Comparison of ENCODE assay signal across 22 cellular contexts in genomic region chr22:19823191-19823590, GRCh38. TPM values are rescaled to one million over a fixed set of nuclear protein-coding genes. Genes with fewer than 3 reads are reported as not detected.
DNase-seq lines count a peak whose midpoint lies in the region; ATAC-seq and TF ChIP-seq lines count a peak whose summit lies in the region.
"Had no signal": no experiment of that assay in that cellular context is flagged by ENCODE, and none has a peak within 500 bp of the region (broad histone marks: within the 10 kb centered on the region; RNA-seq: fewer than 3 reads in every experiment).

No MANE protein-coding gene starts in this region.

- no peak overlapping the region for H3K27ac ChIP-seq in right atrium auricular region
- H3K27ac ChIP-seq in heart right ventricle = no peak overlapping the region
- peak overlapping the region; percentile 77 to 83 for H3K27ac ChIP-seq in breast epithelium
- peak overlapping the region; percentile 32 to 47 for H3K27ac ChIP-seq in liver (ENCODE audit: low read depth in 1 of 2, low read length in 2 of 2)
- H3K27ac ChIP-seq: esophagus muscularis mucosa, tibial nerve had no signal

- H3K27me3 ChIP-seq in right atrium auricular region (no peaks in the 10 kb centered on the region), heart right ventricle (no peaks in the 10 kb centered on the region), breast epithelium (no peaks in the 10 kb centered on the region), liver (ENCODE audit: control insufficient read depth in 4 of 4, insufficient read depth in 4 of 4, low read length in 3 of 4) (no peaks in the 10 kb centered on the region)
- H3K27me3 ChIP-seq: esophagus muscularis mucosa, tibial nerve had no signal

- TF ChIP-seq CTCF in right atrium auricular region (IDR thresholded peaks at IDR 0.05) (no peak), heart right ventricle (IDR thresholded peaks at IDR 0.05) (no peak), breast epithelium (IDR thresholded peaks at IDR 0.05) (no peak), liver (IDR thresholded peaks at IDR 0.05; ENCODE audit: low read depth, low read length, missing input control) (no peak)

- TF ChIP-seq RAD21 in liver (IDR thresholded peaks at IDR 0.05) = no peak

- H3K4me1 Mint-ChIP-seq in stimulated activated effector memory CD8-positive, alpha-beta T cell treated with anti-CD3 and anti-CD28 coated beads, Interleukin-12 subunit alpha, Interleukin-12 subunit beta, amount 100 ng/mL, for 72 hours = peaks cover 11% of the 10 kb centered on the region
- H3K4me1 Mint-ChIP-seq: central memory CD8-positive, alpha-beta T cell had no signal

- H3K4me3 ChIP-seq in right atrium auricular region (no peak overlapping the region), heart right ventricle (no peak overlapping the region), breast epithelium (no peak overlapping the region), liver (ENCODE audit: low read depth in 1 of 3, low read length in 3 of 3) (no peak overlapping the region)
- H3K4me3 ChIP-seq: esophagus muscularis mucosa, skin epidermis, tibial nerve had no signal

- H3K9me3 Mint-ChIP-seq in stimulated activated effector memory CD8-positive, alpha-beta T cell treated with anti-CD3 and anti-CD28 coated beads, Interleukin-12 subunit alpha, Interleukin-12 subunit beta, amount 100 ng/mL, for 72 hours = no peaks in the 10 kb centered on the region
- H3K9me3 Mint-ChIP-seq: CD8-positive, alpha-beta memory T cell; central memory CD8-positive, alpha-beta T cell had no signal

- DNase-seq in right atrium auricular region (ENCODE audit: low spot score) (peak; percentile 44), heart right ventricle (no peak), breast epithelium (ENCODE audit: low spot score in 2 of 2) (peak in 1 of 2 donors; percentile 29), ureter (ENCODE audit: low spot score) (peak; percentile 39), hypothalamus (lab: John Stamatoyannopoulos, UW) (no peak)
- no peak for DNase-seq in stimulated activated effector memory CD8-positive, alpha-beta T cell treated with anti-CD3 and anti-CD28 coated beads, Interleukin-12 subunit alpha, Interleukin-12 subunit beta, amount 100 ng/mL, for 72 hours (ENCODE audit: low spot score in 2 of 2)
- DNase-seq: DMS79; effector CD4-positive, alpha-beta T cell; KBM-7; left cardiac atrium; NCI-H187; NCI-H226; stimulated activated naive CD8-positive, alpha-beta T cell treated with anti-CD3 and anti-CD28 coated beads, Interleukin-15, Interleukin-2, amounts not matched to agents 100 U/mL and 50 U/mL, for 24 hours had no signal

- no peak for TF ChIP-seq POLR2A in breast epithelium (IDR thresholded peaks at IDR 0.05)

- H3K4me1 ChIP-seq in right atrium auricular region = no peaks in the 10 kb centered on the region
- no peaks in the 10 kb centered on the region for H3K4me1 ChIP-seq in heart right ventricle
- peaks cover 0 to 22% of the 10 kb centered on the region in 2 donors for H3K4me1 ChIP-seq in breast epithelium
- H3K4me1 ChIP-seq in liver (ENCODE audit: control insufficient read depth in 4 of 4, insufficient read depth in 4 of 4, low read length in 3 of 4) = peaks cover 9 to 47% (median 40%) of the 10 kb centered on the region in 4 donors
- H3K4me1 ChIP-seq: esophagus muscularis mucosa, tibial nerve had no signal

- no peak overlapping the region for H3K9ac ChIP-seq in liver (ENCODE audit: low read depth in 1 of 2, low read length in 2 of 2)

- no peak overlapping the region for H3K27ac Mint-ChIP-seq in stimulated activated effector memory CD8-positive, alpha-beta T cell treated with anti-CD3 and anti-CD28 coated beads, Interleukin-12 subunit alpha, Interleukin-12 subunit beta, amount 100 ng/mL, for 72 hours
- H3K27ac Mint-ChIP-seq: CD8-positive, alpha-beta memory T cell; progenitor cell of endocrine pancreas had no signal

- WGBS in heart right ventricle, 2 donors = 77 to 84% methylated on average over 7 of the region's 7 CpGs
- WGBS in liver = 64% methylated on average over 7 of the region's 7 CpGs

- no peak for ATAC-seq in heart right ventricle
- no peak for ATAC-seq in HG02678 (IDR thresholded peaks at IDR 0.05; ENCODE audit: unreplicated experiment)
- ATAC-seq in stimulated activated effector memory CD8-positive, alpha-beta T cell treated with anti-CD3 and anti-CD28 coated beads, Interleukin-12 subunit alpha, Interleukin-12 subunit beta, amount 100 ng/mL, for 72 hours = no peak
- ATAC-seq: left cardiac atrium, Panc1 had no signal

- no peak overlapping the region for H3K4me3 Mint-ChIP-seq in stimulated activated effector memory CD8-positive, alpha-beta T cell treated with anti-CD3 and anti-CD28 coated beads, Interleukin-12 subunit alpha, Interleukin-12 subunit beta, amount 100 ng/mL, for 72 hours
- H3K4me3 Mint-ChIP-seq: CD8-positive, alpha-beta memory T cell; central memory CD8-positive, alpha-beta T cell had no signal

- H3K36me3 ChIP-seq in right atrium auricular region = no peaks in the 10 kb centered on the region
- H3K36me3 ChIP-seq in heart right ventricle = no peaks in the 10 kb centered on the region
- H3K36me3 ChIP-seq in breast epithelium = no peaks in the 10 kb centered on the region
- no peaks in the 10 kb centered on the region for H3K36me3 ChIP-seq in liver (ENCODE audit: control insufficient read depth in 4 of 4, insufficient read depth in 3 of 4, low read depth in 1 of 4, low read length in 3 of 4)

- H3K36me3 Mint-ChIP-seq in stimulated activated effector memory CD8-positive, alpha-beta T cell treated with anti-CD3 and anti-CD28 coated beads, Interleukin-12 subunit alpha, Interleukin-12 subunit beta, amount 100 ng/mL, for 72 hours = no peaks in the 10 kb centered on the region

- no peaks in the 10 kb centered on the region for H3K9me3 ChIP-seq in right atrium auricular region
- no peaks in the 10 kb centered on the region for H3K9me3 ChIP-seq in heart right ventricle
- no peaks in the 10 kb centered on the region for H3K9me3 ChIP-seq in breast epithelium
- no peaks in the 10 kb centered on the region for H3K9me3 ChIP-seq in liver (ENCODE audit: control insufficient read depth in 4 of 4, low read length in 3 of 4)
- H3K9me3 ChIP-seq: esophagus muscularis mucosa, tibial nerve had no signal

- intact Hi-C loops in heart right ventricle (cut with DNase I) (no loop called here), breast epithelium (cut with DNase I; ENCODE audit: low total_unique reads) (no loop called here)

TF ChIP-seq in liver, 16 proteins besides CTCF, POLR2A, EP300 and RAD21:
- TF ChIP-seq RXRA (IDR thresholded peaks at IDR 0.05) = no peak
- TF ChIP-seq GABPA (IDR thresholded peaks at IDR 0.05 in 1 of 2, conservative IDR thresholded peaks at IDR 0.05 in 1 of 2) = no peak
- TF ChIP-seq ATF3 (IDR thresholded peaks at IDR 0.05) = no peak
- no peak for TF ChIP-seq EGR1 (IDR thresholded peaks at IDR 0.05; ENCODE audit: low read depth in 2 of 2)
- TF ChIP-seq REST (IDR thresholded peaks at IDR 0.05) = no peak
- no peak for TF ChIP-seq YY1 (IDR thresholded peaks at IDR 0.05)
- TF ChIP-seq MAX (IDR thresholded peaks at IDR 0.05) = no peak
- no peak for TF ChIP-seq JUND (IDR thresholded peaks at IDR 0.05)
- no peak for TF ChIP-seq FOXA2 (IDR thresholded peaks at IDR 0.05)
- TF ChIP-seq FOXA1 (IDR thresholded peaks at IDR 0.05) = no peak

RNA-seq across cellular contexts. Expression of gene GNB1L, which starts 31.5 kb away (rescaled TPM):
- total RNA-seq in right atrium auricular region (1 to 10 TPM; 2.6 to 4.7 TPM), heart right ventricle (1 to 10 TPM in 8 of 10 donors, under 1 TPM in 2; 0.76 to 3.6 (median 1.8) TPM), breast epithelium (1 to 10 TPM; 5.6 to 8.2 (median 6.3) TPM), liver (1 to 10 TPM; 1.5 to 1.9 TPM), ureter (6.0 TPM)
- polyA plus RNA-seq in heart right ventricle (1 to 10 TPM; 2.0 to 9.3 TPM), liver (1 to 10 TPM; 2.0 to 3.6 TPM)

RNA-seq across cellular contexts. Expression of gene RTL10, which starts 31.5 kb away (rescaled TPM):
- total RNA-seq in right atrium auricular region = 1 to 10 TPM; 7.9 to 8.1 TPM
- 10 to 100 TPM in 2 of 10 donors, 1 to 10 TPM in 8; 5.3 to 12.0 (median 7.2) TPM for total RNA-seq in heart right ventricle
- 1 to 10 TPM; 4.0 to 6.5 TPM for polyA plus RNA-seq in heart right ventricle
- 10 to 100 TPM in 2 of 3 donors, 1 to 10 TPM in 1; 6.7 to 21.5 (median 14.1) TPM for total RNA-seq in breast epithelium
- 1 to 10 TPM; 6.7 to 8.0 TPM for total RNA-seq in liver
- 1 to 10 TPM; 4.2 to 8.3 TPM for polyA plus RNA-seq in liver
- total RNA-seq in ureter = 28.6 TPM

Comparison
In these comparisons a context has a peak if more than half of its experiments do, and no peak if none do; other contexts are left out.
1. DNase-seq: peak in right atrium auricular region (single experiment) and ureter (single experiment); none in heart right ventricle (0 of 2), hypothalamus (0 of 51) and stimulated activated effector memory CD8-positive, alpha-beta T cell treated with anti-CD3 and anti-CD28 coated beads, Interleukin-12 subunit alpha, Interleukin-12 subunit beta, amount 100 ng/mL, for 72 hours (0 of 2).
2. H3K27ac ChIP-seq: peak in breast epithelium (2 of 2) and liver (2 of 2); none in right atrium auricular region (0 of 2) and heart right ventricle (0 of 10).